In the genomic region with DNA sequence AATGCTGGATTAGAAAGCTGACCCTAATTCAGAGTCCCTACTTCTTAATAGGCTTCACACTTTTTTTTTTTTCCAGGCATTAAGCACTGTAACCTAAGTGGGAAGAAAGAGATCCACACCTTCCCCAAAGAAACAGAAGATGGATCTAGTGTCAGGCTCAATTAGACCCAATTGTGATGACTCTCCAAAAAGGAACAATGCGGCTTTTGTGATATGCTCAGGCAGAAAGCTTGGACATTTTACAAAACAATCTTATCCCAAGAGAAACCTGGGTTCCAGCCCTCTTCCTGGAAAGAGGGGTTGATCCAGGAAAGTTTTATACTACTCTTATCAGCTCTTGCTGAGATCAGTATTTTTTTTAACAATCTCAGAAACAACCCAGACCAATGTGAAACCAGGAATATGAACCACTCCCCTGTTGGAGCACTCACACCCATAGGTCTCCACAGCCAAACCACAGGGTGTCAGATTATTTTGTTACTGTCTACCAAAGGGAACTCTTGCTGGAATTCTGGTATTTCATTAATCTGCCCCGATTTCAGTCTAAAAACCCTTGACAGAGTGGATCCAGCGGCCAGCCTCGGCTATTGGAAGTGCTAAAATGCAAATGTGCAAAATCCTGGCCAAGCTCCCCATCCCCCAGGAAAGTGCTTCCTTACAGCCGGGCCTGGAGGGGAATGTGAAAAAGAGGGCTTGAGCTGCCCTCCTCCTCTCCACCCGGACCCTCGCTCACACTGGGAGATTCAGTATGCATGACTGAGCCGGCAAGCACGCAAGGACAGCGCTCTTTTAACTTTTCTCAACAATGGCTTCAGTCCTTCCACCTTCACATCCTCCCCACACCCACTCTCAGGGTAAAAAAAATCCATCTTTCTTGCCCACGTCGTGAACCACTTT, we compare ENCODE assay signal across 7 cellular contexts. TPM values are rescaled to one million over a fixed set of nuclear protein-coding genes. Genes with fewer than 3 reads are reported as not detected.
DNase-seq lines count a peak whose midpoint lies in the region; ATAC-seq lines count a peak whose summit lies in the region.

No MANE protein-coding gene starts in this region.

- H3K4me3 ChIP-seq in Karpas-422 (ENCODE audit: low read length) = 0 out of 2 replicates have a peak overlapping the region, but pooled peaks have one; percentile 23

- peak overlapping the region; percentile 22 to 43 for H3K27ac Mint-ChIP-seq in stimulated activated naive CD8-positive, alpha-beta T cell treated with anti-CD3 and anti-CD28 coated beads, Interleukin-15, amount 100 ng/mL, for 72 hours

- H3K9ac ChIP-seq in Karpas-422 (ENCODE audit: low read length) = no peak overlapping the region

- peak overlapping the region; percentile 96 for H3K4me2 ChIP-seq in Karpas-422 (ENCODE audit: low read depth, low read length, poor library complexity, severe bottlenecking)

- no peak overlapping the region for H2AFZ ChIP-seq in Karpas-422 (ENCODE audit: low read length)

- H3K4me1 Mint-ChIP-seq in stimulated activated naive CD8-positive, alpha-beta T cell treated with anti-CD3 and anti-CD28 coated beads, Interleukin-15, amount 100 ng/mL, for 72 hours = peaks cover 66% of the 10 kb centered on the region

- peaks cover 40% of the 10 kb centered on the region for H4K20me1 ChIP-seq in Karpas-422 (ENCODE audit: insufficient read depth, low read depth, low read length)

- H3K27me3 ChIP-seq in Karpas-422 (ENCODE audit: low read length) = no peaks in the 10 kb centered on the region

- H3K9me2 ChIP-seq in Karpas-422 (replicated peaks; ENCODE audit: insufficient read depth, low read length) = no peaks in the 10 kb centered on the region

- peaks cover 8% of the 10 kb centered on the region for H3K36me3 ChIP-seq in Karpas-422 (ENCODE audit: insufficient read depth, low read length)

- H3K4me1 ChIP-seq in Karpas-422 (ENCODE audit: low read length) = peaks cover 52% of the 10 kb centered on the region

- H3K27me3 Mint-ChIP-seq in stimulated activated naive CD8-positive, alpha-beta T cell treated with anti-CD3 and anti-CD28 coated beads, Interleukin-15, amount 100 ng/mL, for 72 hours = no peaks in the 10 kb centered on the region

- H3K27ac ChIP-seq in Karpas-422 (ENCODE audit: low read length) = no peak overlapping the region

- DNase-seq in Karpas-422 = no peak
- DNase-seq in astrocyte of the hippocampus (ENCODE audit: low read depth, low spot score) = peak; percentile 86
- peak; percentile 87 for DNase-seq in iPS-NIHi7 (ENCODE audit: extremely low spot score)
- DNase-seq in stimulated activated naive CD8-positive, alpha-beta T cell treated with anti-CD3 and anti-CD28 coated beads, Interleukin-15, amount 100 ng/mL, for 72 hours = no peak
- no peak for DNase-seq in amniotic stem cell (lab: John Stamatoyannopoulos, UW)

- peaks cover 34% of the 10 kb centered on the region for H3K79me2 ChIP-seq in Karpas-422 (ENCODE audit: low read length)

- H3K9me3 Mint-ChIP-seq in stimulated activated naive CD8-positive, alpha-beta T cell treated with anti-CD3 and anti-CD28 coated beads, Interleukin-15, amount 100 ng/mL, for 72 hours = no peaks in the 10 kb centered on the region

- no peaks in the 10 kb centered on the region for H3K9me3 ChIP-seq in Karpas-422 (ENCODE audit: low read length)

- ATAC-seq in stimulated activated naive CD8-positive, alpha-beta T cell treated with anti-CD3 and anti-CD28 coated beads, Interleukin-15, amount 100 ng/mL, for 72 hours = no peak
- ATAC-seq in GM18907 (IDR thresholded peaks at IDR 0.05; ENCODE audit: unreplicated experiment) = no peak
- no peak for ATAC-seq in GM18502 (IDR thresholded peaks at IDR 0.05; ENCODE audit: poor library complexity, unreplicated experiment)

- H3K4me3 Mint-ChIP-seq in stimulated activated naive CD8-positive, alpha-beta T cell treated with anti-CD3 and anti-CD28 coated beads, Interleukin-15, amount 100 ng/mL, for 72 hours = peak overlapping the region; percentile 71 to 95

RNA-seq across cellular contexts. Expression of a gene that starts 4.0 kb away (rescaled TPM):
- 29.0 and 62.5 TPM in 2 replicates for total RNA-seq in Karpas-422 (2014; rRNA removed; shearing (Covaris generic); ENCODE audit: low replicate concordance)

RNA-seq across cellular contexts. Expression of a gene that starts 38.7 kb away (rescaled TPM):
- total RNA-seq in Karpas-422 (2014; rRNA removed; shearing (Covaris generic); ENCODE audit: low replicate concordance) = not detected in 2 replicates

Comparison
In these comparisons a context has a peak if more than half of its experiments do, and no peak if none do; other contexts are left out.
1. DNase-seq: peak in astrocyte of the hippocampus (single experiment) and iPS-NIHi7 (single experiment); none in Karpas-422 (single experiment), stimulated activated naive CD8-positive, alpha-beta T cell treated with anti-CD3 and anti-CD28 coated beads, Interleukin-15, amount 100 ng/mL, for 72 hours (0 of 2) and amniotic stem cell (single experiment).